In genomic region chr7:108211382-108212201, GRCh38 we compare ENCODE assay signal across 8 cellular contexts.
DNase-seq lines count a peak whose midpoint lies in the region; ATAC-seq lines count a peak whose summit lies in the region.

No MANE protein-coding gene starts in this region.

- no peak overlapping the region for H3K27ac Mint-ChIP-seq in memory B cell
- H3K27ac Mint-ChIP-seq in activated T-helper 1 cell treated with anti-CD3 and anti-CD28 coated beads, Interleukin-12 subunit alpha, Interleukin-12 subunit beta, Interleukin-2, Interleukin-4 antibody, amounts not matched to agents 30 ng/mL and 10 ng/mL and 1 ng/mL, durations not matched to agents 14 hours and 24 hours and 36 hours, result no peak overlapping the region

- peaks cover 11% of the 10 kb centered on the region for H3K4me1 Mint-ChIP-seq in memory B cell
- H3K4me1 Mint-ChIP-seq in activated T-helper 1 cell treated with anti-CD3 and anti-CD28 coated beads, Interleukin-12 subunit alpha, Interleukin-12 subunit beta, Interleukin-2, Interleukin-4 antibody, amounts not matched to agents 30 ng/mL and 10 ng/mL and 1 ng/mL, durations not matched to agents 14 hours and 24 hours and 36 hours (ENCODE audit: low read depth), result peaks cover 5% of the 10 kb centered on the region

- ATAC-seq in GM19455 (IDR thresholded peaks at IDR 0.05; ENCODE audit: unreplicated experiment) (peak; percentile 55), HG03558 (IDR thresholded peaks at IDR 0.05; ENCODE audit: extremely low read depth, unreplicated experiment) (peak; percentile 77), memory B cell (ENCODE audit: low read depth) (peak; percentile 46)

- H3K4me3 Mint-ChIP-seq in memory B cell, result no peak overlapping the region
- no peak overlapping the region for H3K4me3 Mint-ChIP-seq in activated T-helper 1 cell treated with anti-CD3 and anti-CD28 coated beads, Interleukin-12 subunit alpha, Interleukin-12 subunit beta, Interleukin-2, Interleukin-4 antibody, amounts not matched to agents 30 ng/mL and 10 ng/mL and 1 ng/mL, durations not matched to agents 14 hours and 24 hours and 36 hours

- DNase-seq in CMK (ENCODE audit: low read depth) (peak; percentile 27), SHP77 treated with DMSO at 0.1 percent for 48 hours (lab: John Stamatoyannopoulos, UW) (peak; percentile 85), memory B cell (ENCODE audit: low spot score in 2 of 2) (no peak)
- no peak for DNase-seq in activated T-helper 1 cell treated with anti-CD3 and anti-CD28 coated beads, Interleukin-12 subunit alpha, Interleukin-12 subunit beta, Interleukin-2, Interleukin-4 antibody, amounts not matched to agents 30 ng/mL and 10 ng/mL and 1 ng/mL, durations not matched to agents 14 hours and 24 hours and 36 hours (ENCODE audit: low spot score)
- no peak for DNase-seq in activated effector memory CD4-positive, alpha-beta T cell treated with anti-CD3 and anti-CD28 coated beads, Interleukin-2, amount 50 U/mL, for 16 hours
- no peak for DNase-seq in stimulated activated naive CD4-positive, alpha-beta T cell treated with Interleukin-2 at 50 U/mL for 16 hours (lab: John Stamatoyannopoulos, UW)

- H3K36me3 Mint-ChIP-seq in memory B cell, result peaks cover 4% of the 10 kb centered on the region
- no peaks in the 10 kb centered on the region for H3K36me3 Mint-ChIP-seq in activated T-helper 1 cell treated with anti-CD3 and anti-CD28 coated beads, Interleukin-12 subunit alpha, Interleukin-12 subunit beta, Interleukin-2, Interleukin-4 antibody, amounts not matched to agents 30 ng/mL and 10 ng/mL and 1 ng/mL, durations not matched to agents 14 hours and 24 hours and 36 hours (ENCODE audit: low read depth)

- intact Hi-C loops in activated T-helper 1 cell treated with anti-CD3 and anti-CD28 coated beads, Interleukin-12 subunit alpha, Interleukin-12 subunit beta, Interleukin-2, Interleukin-4 antibody, amounts not matched to agents 30 ng/mL and 10 ng/mL and 1 ng/mL, durations not matched to agents 14 hours and 24 hours and 36 hours (cut with micrococcal nuclease), result no loop called here

- H3K9me3 Mint-ChIP-seq in memory B cell, result peaks cover 4% of the 10 kb centered on the region
- H3K9me3 Mint-ChIP-seq in activated T-helper 1 cell treated with anti-CD3 and anti-CD28 coated beads, Interleukin-12 subunit alpha, Interleukin-12 subunit beta, Interleukin-2, Interleukin-4 antibody, amounts not matched to agents 30 ng/mL and 10 ng/mL and 1 ng/mL, durations not matched to agents 14 hours and 24 hours and 36 hours, result no peaks in the 10 kb centered on the region

- peaks cover 1% of the 10 kb centered on the region for H3K27me3 Mint-ChIP-seq in memory B cell
- no peaks in the 10 kb centered on the region for H3K27me3 Mint-ChIP-seq in activated T-helper 1 cell treated with anti-CD3 and anti-CD28 coated beads, Interleukin-12 subunit alpha, Interleukin-12 subunit beta, Interleukin-2, Interleukin-4 antibody, amounts not matched to agents 30 ng/mL and 10 ng/mL and 1 ng/mL, durations not matched to agents 14 hours and 24 hours and 36 hours (ENCODE audit: insufficient read depth)

Comparison
In these comparisons a context has a peak if more than half of its experiments do, and no peak if none do; other contexts are left out.
1. DNase-seq: peak in CMK (single experiment) and SHP77 treated with DMSO at 0.1 percent for 48 hours (single experiment); none in memory B cell (0 of 2), activated T-helper 1 cell treated with anti-CD3 and anti-CD28 coated beads, Interleukin-12 subunit alpha, Interleukin-12 subunit beta, Interleukin-2, Interleukin-4 antibody, amounts not matched to agents 30 ng/mL and 10 ng/mL and 1 ng/mL, durations not matched to agents 14 hours and 24 hours and 36 hours (single experiment), activated effector memory CD4-positive, alpha-beta T cell treated with anti-CD3 and anti-CD28 coated beads, Interleukin-2, amount 50 U/mL, for 16 hours (single experiment) and stimulated activated naive CD4-positive, alpha-beta T cell treated with Interleukin-2 at 50 U/mL for 16 hours (single experiment).
2. Peak in every context shown above with its lines, with median percentiles within 50 percentile points of each other: ATAC-seq.